15 cellular contexts compared by ENCODE assay signal in the genomic region with DNA sequence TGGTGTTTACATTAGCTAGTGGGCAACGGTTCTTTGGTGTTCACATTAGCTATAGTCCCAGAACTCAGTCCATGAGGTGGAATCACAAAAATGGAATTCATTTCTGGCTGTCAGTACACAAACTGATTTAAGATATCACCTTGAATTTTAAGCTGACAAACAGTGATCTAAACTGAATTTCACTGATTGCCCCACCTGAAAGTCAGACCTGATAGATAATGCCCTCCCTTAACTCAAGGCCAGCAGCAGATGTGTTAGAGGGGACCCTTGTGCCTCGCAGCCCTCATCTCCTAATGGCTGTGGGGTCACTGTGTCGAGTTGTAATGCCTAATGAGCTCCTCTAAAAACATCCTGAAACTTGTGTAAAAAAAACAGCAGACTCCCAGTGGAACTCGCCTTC. TPM values are rescaled to one million over a fixed set of nuclear protein-coding genes. Genes with fewer than 3 reads are reported as not detected.
A peak's percentile ranks its signal among the peaks of the same experiment; 100 is the strongest.
DNase-seq lines count a peak whose midpoint lies in the region; ATAC-seq and TF ChIP-seq lines count a peak whose summit lies in the region.
"Had no signal": no experiment of that assay in that cellular context is flagged by ENCODE, and none has a peak within 500 bp of the region (broad histone marks: within the 10 kb centered on the region; RNA-seq: fewer than 3 reads in every experiment).

No MANE protein-coding gene starts in this region.

- H3K36me3 ChIP-seq in BLaER1 (peaks cover 97% of the 10 kb centered on the region), adrenal gland (replicated peaks in 1 of 2) (peaks cover 0 to 14% of the 10 kb centered on the region in 2 donors)
- peaks cover 0 to 16% (median 6%) of the 10 kb centered on the region in 3 experiments for H3K36me3 ChIP-seq in naive thymus-derived CD4-positive, alpha-beta T cell (ENCODE audit: control insufficient read depth in 2 of 3, insufficient read depth in 3 of 3, low read length in 3 of 3)
- H3K36me3 ChIP-seq: breast epithelium had no signal

- ATAC-seq in naive thymus-derived CD4-positive, alpha-beta T cell: no peak

- H3K4me1 ChIP-seq in BLaER1 (peaks cover 50% of the 10 kb centered on the region), adrenal gland (replicated peaks in 1 of 2) (peaks cover 53 to 79% of the 10 kb centered on the region in 2 donors)
- H3K4me1 ChIP-seq in naive thymus-derived CD4-positive, alpha-beta T cell (ENCODE audit: control insufficient read depth in 2 of 2, insufficient read depth in 2 of 2, low read length in 2 of 2): peaks cover 63 to 71% of the 10 kb centered on the region in 2 donors

- no peak for TF ChIP-seq POLR2A in adrenal gland (IDR thresholded peaks at IDR 0.05)

- peak overlapping the region in 7 of 10 donors; percentile 44 to 97 (median 65) for H3K4me3 Mint-ChIP-seq in naive thymus-derived CD4-positive, alpha-beta T cell

- H3K27ac Mint-ChIP-seq in naive thymus-derived CD4-positive, alpha-beta T cell: peak overlapping the region in 8 of 9 donors; percentile 13 to 91 (median 71)

- peaks cover 100% of the 10 kb centered on the region for H4K20me1 ChIP-seq in BLaER1

- H3K9me3 ChIP-seq in BLaER1 (peaks cover 57% of the 10 kb centered on the region), adrenal gland (replicated peaks in 1 of 3) (peaks cover 0 to 9% (median 0%) of the 10 kb centered on the region in 3 donors)
- peaks cover 0 to 13% (median 0%) of the 10 kb centered on the region in 3 experiments for H3K9me3 ChIP-seq in naive thymus-derived CD4-positive, alpha-beta T cell (ENCODE audit: control insufficient read depth in 2 of 3, low read length in 3 of 3)

- H3K27me3 ChIP-seq in BLaER1: no peaks in the 10 kb centered on the region
- H3K27me3 ChIP-seq in adrenal gland: no peaks in the 10 kb centered on the region
- no peaks in the 10 kb centered on the region for H3K27me3 ChIP-seq in naive thymus-derived CD4-positive, alpha-beta T cell (ENCODE audit: control insufficient read depth in 2 of 2, insufficient read depth in 2 of 2, low read length in 2 of 2)
- H3K27me3 ChIP-seq: breast epithelium, upper lobe of left lung had no signal

- CTCF ChIA-PET in naive thymus-derived CD4-positive, alpha-beta T cell (lab: Charles Lee): no interaction called here

- TF ChIP-seq CTCF in GM12865 (IDR thresholded peaks at IDR 0.05; ENCODE audit: insufficient read depth, low read depth, low read length, missing control alignments): no peak
- TF ChIP-seq CTCF in adrenal gland (IDR thresholded peaks at IDR 0.05): no peak

- peak overlapping the region; percentile 67; the same call in 1 of the 2 replicates for H3K4me2 ChIP-seq in BLaER1

- H3K27ac ChIP-seq in BLaER1 (no peak overlapping the region), adrenal gland (peak overlapping the region in 4 of 5 donors; percentile 16 to 64 (median 42))
- peak overlapping the region; percentile 33 for H3K27ac ChIP-seq in naive thymus-derived CD4-positive, alpha-beta T cell (ENCODE audit: low read depth, low read length)
- H3K27ac ChIP-seq: breast epithelium had no signal

- no peaks in the 10 kb centered on the region for H3K27me3 Mint-ChIP-seq in naive thymus-derived CD4-positive, alpha-beta T cell

- H3K4me3 ChIP-seq in BLaER1: no peak overlapping the region
- H3K4me3 ChIP-seq in GM12865 (ENCODE audit: low read depth, low read length): no peak overlapping the region
- H3K4me3 ChIP-seq in adrenal gland: no peak overlapping the region
- no peak overlapping the region for H3K4me3 ChIP-seq in naive thymus-derived CD4-positive, alpha-beta T cell (ENCODE audit: low read length)
- H3K4me3 ChIP-seq: mucosa of descending colon, upper lobe of left lung had no signal

- 48 to 58% (median 53%) methylated on average over 4 of the region's 4 CpGs for WGBS in adrenal gland, 4 donors

- peak; percentile 0 for DNase-seq in GM12865 (ENCODE audit: low read depth)
- DNase-seq in adrenal gland: no peak
- DNase-seq in naive thymus-derived CD4-positive, alpha-beta T cell: no peak
- no peak for DNase-seq in HK-2 (ENCODE audit: unreplicated experiment)
- DNase-seq in superior temporal gyrus (ENCODE audit: extremely low spot score): no peak
- DNase-seq in DMS53 treated with DMSO at 0.1 percent for 48 hours (lab: John Stamatoyannopoulos, UW; ENCODE audit: unreplicated experiment): no peak
- DNase-seq: GDM1; Karpas-422; mucosa of descending colon; NCI-H526; stimulated activated CD8-positive, alpha-beta memory T cell treated with anti-CD3 and anti-CD28 coated beads, Interleukin-4, amount 100 ng/mL, for 48 hours; SW 1271 had no signal

- POLR2A ChIA-PET in naive thymus-derived CD4-positive, alpha-beta T cell (lab: Charles Lee): interaction anchor here (1.0 to 2.6 kb wide), 4 partner anchors 8 to 14 kb away, joined by 3 to 10 read pairs (median 8); a partner anchor contains a TSS

- H3K4me1 Mint-ChIP-seq in naive thymus-derived CD4-positive, alpha-beta T cell: peaks cover 60 to 89% (median 84%) of the 10 kb centered on the region in 7 donors

- intact Hi-C loops in adrenal gland (cut with DNase I): no loop called here
- intact Hi-C loops in naive thymus-derived CD4-positive, alpha-beta T cell (cut with micrococcal nuclease): no loop called here

- peaks cover 6 to 48% (median 23%) of the 10 kb centered on the region in 5 donors for H3K36me3 Mint-ChIP-seq in naive thymus-derived CD4-positive, alpha-beta T cell

- peaks cover 0 to 19% (median 8%) of the 10 kb centered on the region in 11 donors for H3K9me3 Mint-ChIP-seq in naive thymus-derived CD4-positive, alpha-beta T cell

- H3K9ac ChIP-seq in BLaER1: no peak overlapping the region

RNA-seq across cellular contexts. Expression of a gene that starts 8.6 kb away (rescaled TPM):
- 100 to 1,000 TPM; 345 to 611 (median 381) TPM for total RNA-seq in adrenal gland
- 100 to 1,000 TPM; 274 to 510 (median 384) TPM for polyA plus RNA-seq in adrenal gland
- total RNA-seq in naive thymus-derived CD4-positive, alpha-beta T cell: 100 to 1,000 TPM; 198 to 390 (median 259) TPM
- polyA plus RNA-seq in naive thymus-derived CD4-positive, alpha-beta T cell: 100 to 1,000 TPM; 382 to 434 TPM

RNA-seq across cellular contexts. Expression of a gene that starts 12.0 kb away (rescaled TPM):
- 10 to 100 TPM in 6 of 8 donors, 1 to 10 TPM in 2; 8.0 to 24.8 (median 15.4) TPM for total RNA-seq in adrenal gland
- 10 to 100 TPM in 2 of 3 donors, 1 to 10 TPM in 1; 5.0 to 42.0 (median 36.0) TPM for polyA plus RNA-seq in adrenal gland
- 10 to 100 TPM; 16.8 to 31.8 (median 27.8) TPM for total RNA-seq in naive thymus-derived CD4-positive, alpha-beta T cell
- 10 to 100 TPM; 21.9 to 33.0 TPM for polyA plus RNA-seq in naive thymus-derived CD4-positive, alpha-beta T cell

RNA-seq across cellular contexts. Expression of a gene that starts 18.0 kb away (rescaled TPM):
- total RNA-seq in adrenal gland: 100 to 1,000 TPM in 2 of 8 donors, 10 to 100 TPM in 6; 56.4 to 120 (median 70.8) TPM
- 100 to 1,000 TPM in 2 of 3 donors, 10 to 100 TPM in 1; 25.1 to 309 (median 303) TPM for polyA plus RNA-seq in adrenal gland
- 10 to 100 TPM; 34.3 to 79.3 (median 65.2) TPM for total RNA-seq in naive thymus-derived CD4-positive, alpha-beta T cell
- polyA plus RNA-seq in naive thymus-derived CD4-positive, alpha-beta T cell: 100 to 1,000 TPM; 132 to 149 TPM

RNA-seq across cellular contexts. Expression of a gene that starts 49.0 kb away (rescaled TPM):
- total RNA-seq in adrenal gland: 100 to 1,000 TPM; 162 to 427 (median 236) TPM
- 100 to 1,000 TPM in 2 of 3 donors, 10 to 100 TPM in 1; 42.3 to 414 (median 388) TPM for polyA plus RNA-seq in adrenal gland
- 100 to 1,000 TPM; 145 to 309 (median 279) TPM for total RNA-seq in naive thymus-derived CD4-positive, alpha-beta T cell
- 100 to 1,000 TPM; 278 to 315 TPM for polyA plus RNA-seq in naive thymus-derived CD4-positive, alpha-beta T cell

RNA-seq across cellular contexts. Expression of a gene that starts 58.6 kb away (rescaled TPM):
- total RNA-seq in adrenal gland: 1 to 10 TPM in 7 of 8 donors, under 1 TPM in 1; 0.87 to 4.1 (median 1.3) TPM
- polyA plus RNA-seq in adrenal gland: 1 to 10 TPM in 2 of 3 donors, under 1 TPM in 1; 0.05 to 2.1 (median 1.8) TPM
- 1 to 10 TPM in 2 of 5 experiments, under 1 TPM in 3; 0.70 to 3.3 (median 0.94) TPM for total RNA-seq in naive thymus-derived CD4-positive, alpha-beta T cell
- polyA plus RNA-seq in naive thymus-derived CD4-positive, alpha-beta T cell: not detected
